In the genomic region with DNA sequence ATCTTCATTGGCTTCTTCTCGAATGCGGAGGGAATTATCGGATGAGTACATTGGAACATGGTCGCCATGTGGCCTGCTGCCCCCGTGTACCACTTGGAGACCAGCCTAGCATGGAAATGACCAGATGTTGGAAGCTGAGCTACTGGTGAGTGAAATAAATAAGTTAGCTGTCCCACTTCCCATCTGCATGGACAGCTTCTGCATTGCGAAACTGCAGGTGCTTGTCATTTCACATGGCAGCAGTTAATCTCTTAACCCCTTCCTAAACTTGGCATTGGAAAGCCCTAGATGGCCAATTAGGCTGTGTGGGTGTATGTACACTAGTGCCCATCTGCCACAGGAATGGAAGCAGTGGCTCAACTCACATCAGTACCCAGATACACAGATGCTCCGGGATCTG, we compare ENCODE assay signal across 25 cellular contexts.
"Had no signal": no experiment of that assay in that cellular context is flagged by ENCODE, and none has a peak within 500 bp of the region (broad histone marks: within the 10 kb centered on the region; RNA-seq: fewer than 3 reads in every experiment).

No MANE protein-coding gene starts in this region.

- H3K36me3 ChIP-seq: left lung, lower lobe of right lung, neural progenitor cell, right atrium auricular region, transverse colon had no signal

- H3K4me3 ChIP-seq: left lung, lower lobe of right lung, neural progenitor cell, psoas muscle, right atrium auricular region, transverse colon had no signal

- H3K27me3 ChIP-seq: left lung, neural progenitor cell, right atrium auricular region, transverse colon had no signal

- H3K4me1 ChIP-seq: left lung, lower lobe of right lung, neural progenitor cell, parathyroid adenoma, psoas muscle, right atrium auricular region, transverse colon had no signal

- H3K27ac ChIP-seq: left lung, lower lobe of right lung, neural progenitor cell, parathyroid adenoma, psoas muscle, right atrium auricular region, transverse colon had no signal

- ATAC-seq: activated naive CD8-positive, alpha-beta T cell treated with anti-CD3 and anti-CD28 coated beads, Interleukin-2, amount 50 U/mL, for 24 hours; activated T-cell treated with anti-CD3 and anti-CD28 coated beads, Interleukin-2, amount 50 U/mL, for 4 hours; activated T-helper 17 cell treated with anti-CD3 and anti-CD28 coated beads, Interleukin-2, amount 50 U/mL, for 72 hours; esophagus mucosa; left lung; lower lobe of right lung; natural killer cell; T-helper 17 cell had no signal

- DNase-seq: activated CD4-positive, alpha-beta memory T cell treated with anti-CD3 and anti-CD28 coated beads for 36 hours; activated CD4-positive, alpha-beta T cell treated with anti-CD3 and anti-CD28 coated beads, Interleukin-2, amount 10 ng/mL, durations not matched to agents 24 days and 14 days; activated CD4-positive, CD25-positive, alpha-beta regulatory T cell treated with anti-CD3 and anti-CD28 coated beads, Interleukin-2, amount 50 U/mL, for 72 hours; activated CD8-positive, alpha-beta memory T cell treated with anti-CD3 and anti-CD28 coated beads, Interleukin-2, amount 50 U/mL, for 48 hours; activated gamma-delta T cell treated with Interleukin-2 at 50 U/mL for 16 hours; activated naive CD8-positive, alpha-beta T cell treated with anti-CD3 and anti-CD28 coated beads, Interleukin-2, amount 50 U/mL, for 24 hours; activated T-cell treated with anti-CD3 and anti-CD28 coated beads, Interleukin-2, amount 50 U/mL, for 4 hours; amygdala; caudate nucleus; cortex of kidney; left lung; lower lobe of right lung; mesenchymal stem cell; natural killer cell; occipital lobe; psoas muscle; stimulated activated naive CD4-positive, alpha-beta T cell treated with Interleukin-2 at 50 U/mL for 16 hours; T-helper 17 cell; T1000; transverse colon had no signal

- H3K9me3 ChIP-seq: left lung, lower lobe of right lung, psoas muscle, right atrium auricular region, transverse colon had no signal
